ENCODE assay signal across 16 cellular contexts in genomic region chr12:64633186-64633939, GRCh38. TPM values are rescaled to one million over a fixed set of nuclear protein-coding genes. Genes with fewer than 3 reads are reported as not detected.
DNase-seq lines count a peak whose midpoint lies in the region; ATAC-seq, FAIRE-seq and TF ChIP-seq lines count a peak whose summit lies in the region.
"Had no signal": no experiment of that assay in that cellular context is flagged by ENCODE, and none has a peak within 500 bp of the region (broad histone marks: within the 10 kb centered on the region; RNA-seq: fewer than 3 reads in every experiment).

No MANE protein-coding gene starts in this region.

- peaks cover 3% of the 10 kb centered on the region for H3K9me3 Mint-ChIP-seq in activated CD4-positive, alpha-beta memory T cell treated with anti-CD3 and anti-CD28 coated beads for 36 hours

- CTCF ChIA-PET in A549 (lab: Yijun Ruan, JAX) = interaction anchor here (0.8 to 1.5 kb wide), 5 partner anchors 11 to 84 kb away, joined by 3 to 5 read pairs (median 3); no protein-coding TSS in a partner anchor
- CTCF ChIA-PET in activated CD4-positive, alpha-beta memory T cell treated with anti-CD3 and anti-CD28 coated beads for 36 hours (lab: Charles Lee) = interaction anchor here (0.9 to 1.2 kb wide), 2 partner anchors 10 to 24 kb away, joined by 3 to 4 read pairs; no protein-coding TSS in a partner anchor

- FAIRE-seq in A549 (lab: Jason Lieb, UNC) (no peak), pancreas (lab: Jason Lieb, UNC) (no peak), H54 (lab: Jason Lieb, UNC) (no peak)
- FAIRE-seq: bronchial epithelial cell had no signal

- DNase-seq in A549 (ENCODE audit: low read depth in 1 of 2, low spot score in 1 of 2) (no peak), GF-D8 (lab: John Stamatoyannopoulos, UW) (peak; percentile 18), mesenchymal stem cell (no peak), pancreas (no peak), H54 (ENCODE audit: insufficient read length, low spot score) (no peak), dedifferentiated amniotic fluid mesenchymal stem cell (ENCODE audit: extremely low spot score) (no peak), islet precursor cell (no peak)
- no peak for DNase-seq in activated CD4-positive, alpha-beta memory T cell treated with anti-CD3 and anti-CD28 coated beads for 36 hours
- DNase-seq: hippocampal formation; NCI-H2171; stimulated activated naive CD4-positive, alpha-beta T cell had no signal

- H2BK5ac ChIP-seq in mesenchymal stem cell (ENCODE audit: low read depth, low read length, poor library complexity, severe bottlenecking) = no peak overlapping the region

- TF ChIP-seq RAD21 in A549 (conservative IDR thresholded peaks at IDR 0.05 in 1 of 2, IDR thresholded peaks at IDR 0.05 in 1 of 2) = no peak

- no peak; a peak in 1 of 6 replicates for ATAC-seq in A549
- no peak for ATAC-seq in pancreas

- intact Hi-C loops in activated CD4-positive, alpha-beta memory T cell treated with anti-CD3 and anti-CD28 coated beads for 36 hours (cut with micrococcal nuclease) = no loop called here
- intact Hi-C loops in pancreas (cut with DNase I) = no loop called here

- H3K18ac ChIP-seq in mesenchymal stem cell (ENCODE audit: low read depth in 1 of 2, low read length in 2 of 2) = peak overlapping the region in 1 of 2 experiments; percentile 55

- H2AK5ac ChIP-seq in mesenchymal stem cell (ENCODE audit: low read length, severe bottlenecking) = peak overlapping the region; percentile 53

- TF ChIP-seq EP300 in A549 (IDR thresholded peaks at IDR 0.05) = no peak

- no peak overlapping the region for H3K4me3 Mint-ChIP-seq in activated CD4-positive, alpha-beta memory T cell treated with anti-CD3 and anti-CD28 coated beads for 36 hours

- no peaks in the 10 kb centered on the region for H3K36me3 ChIP-seq in mesenchymal stem cell (ENCODE audit: control insufficient read depth in 1 of 2, insufficient read depth in 2 of 2, low read depth in 1 of 2, low read length in 2 of 2)
- H3K36me3 ChIP-seq in pancreas = no peaks in the 10 kb centered on the region
- H3K36me3 ChIP-seq: Peyer's patch, prostate gland had no signal

- H2BK15ac ChIP-seq in mesenchymal stem cell (ENCODE audit: low read depth, poor library complexity, severe bottlenecking) = no peak overlapping the region

- peaks cover 68% of the 10 kb centered on the region for H3K4me1 Mint-ChIP-seq in activated CD4-positive, alpha-beta memory T cell treated with anti-CD3 and anti-CD28 coated beads for 36 hours (ENCODE audit: low read depth)

- no peak overlapping the region for H4K91ac ChIP-seq in mesenchymal stem cell (ENCODE audit: low read length)

- H3K27ac ChIP-seq in A549 (peak overlapping the region; percentile 74 to 84), mesenchymal stem cell (ENCODE audit: low read length, poor library complexity, severe bottlenecking) (peak overlapping the region; percentile 52), pancreas (peak overlapping the region in 2 of 4 donors; percentile 0 to 60)
- H3K27ac ChIP-seq: lower lobe of right lung, Peyer's patch had no signal

- peak overlapping the region; percentile 44 for H3K27ac Mint-ChIP-seq in activated CD4-positive, alpha-beta memory T cell treated with anti-CD3 and anti-CD28 coated beads for 36 hours

- H3K79me1 ChIP-seq in mesenchymal stem cell (replicated peaks; ENCODE audit: low read length, poor library complexity, severe bottlenecking) = peaks cover 24% of the 10 kb centered on the region

- no peak overlapping the region for H2BK120ac ChIP-seq in mesenchymal stem cell (ENCODE audit: low read depth, low read length)

- no peak overlapping the region for H2AFZ ChIP-seq in mesenchymal stem cell (ENCODE audit: low read depth, low read length)

- no peak overlapping the region for H3K14ac ChIP-seq in mesenchymal stem cell (ENCODE audit: low read length in 2 of 2)

- peak overlapping the region; percentile 24 to 61 for H2BK12ac ChIP-seq in mesenchymal stem cell (ENCODE audit: low read length in 2 of 2)

- no peak for TF ChIP-seq POLR2A in A549 (IDR thresholded peaks at IDR 0.05; ENCODE audit: low read length)
- TF ChIP-seq POLR2A in H54 (IDR thresholded peaks at IDR 0.05; ENCODE audit: low read depth, low read length) = no peak

- H3K4me3 ChIP-seq in A549 = no peak overlapping the region
- H3K4me3 ChIP-seq in mesenchymal stem cell (ENCODE audit: insufficient read depth in 1 of 2, low read depth in 1 of 2, low read length in 2 of 2) = no peak overlapping the region
- no peak overlapping the region for H3K4me3 ChIP-seq in pancreas
- H3K4me3 ChIP-seq: BLaER1 treated with 17β-estradiol and CSF1 and Interleukin-3, amounts not matched to agents 10 nM and 100 nM; lower lobe of right lung; Peyer's patch; prostate gland had no signal

- H3K27me3 ChIP-seq in mesenchymal stem cell (ENCODE audit: control insufficient read depth in 1 of 2, insufficient read depth in 1 of 2, low read length in 2 of 2) = no peaks in the 10 kb centered on the region
- no peaks in the 10 kb centered on the region for H3K27me3 ChIP-seq in pancreas
- H3K27me3 ChIP-seq: BLaER1 treated with 17β-estradiol and CSF1 and Interleukin-3, amounts not matched to agents 10 nM and 100 nM; Peyer's patch had no signal

- H3K9ac ChIP-seq in mesenchymal stem cell (ENCODE audit: low read length) = no peak overlapping the region
- H3K9ac ChIP-seq: BLaER1 treated with 17β-estradiol and CSF1 and Interleukin-3, amounts not matched to agents 10 nM and 100 nM had no signal

- H3K4me1 ChIP-seq in A549 = peaks cover 39% of the 10 kb centered on the region
- peaks cover 4% of the 10 kb centered on the region for H3K4me1 ChIP-seq in mesenchymal stem cell (ENCODE audit: control insufficient read depth, insufficient read depth, low read depth, low read length)
- peaks cover 0 to 15% (median 8%) of the 10 kb centered on the region in 3 donors for H3K4me1 ChIP-seq in pancreas
- H3K4me1 ChIP-seq: prostate gland had no signal

- H3K4ac ChIP-seq in mesenchymal stem cell (ENCODE audit: low read depth in 1 of 2, low read length in 2 of 2) = no peak overlapping the region

- no peaks in the 10 kb centered on the region for H3K27me3 Mint-ChIP-seq in activated CD4-positive, alpha-beta memory T cell treated with anti-CD3 and anti-CD28 coated beads for 36 hours

- H3K36me3 Mint-ChIP-seq in activated CD4-positive, alpha-beta memory T cell treated with anti-CD3 and anti-CD28 coated beads for 36 hours = peaks cover 30% of the 10 kb centered on the region

- H3K9me3 ChIP-seq in A549 (peaks cover 17% of the 10 kb centered on the region), mesenchymal stem cell (ENCODE audit: control insufficient read depth, low read length) (no peaks in the 10 kb centered on the region), pancreas (no peaks in the 10 kb centered on the region)
- H3K9me3 ChIP-seq: lower lobe of right lung, Peyer's patch, prostate gland had no signal

- POLR2A ChIA-PET in A549 (lab: Yijun Ruan, JAX) = interaction anchor here (0.6 kb wide), 1 partner anchor 21 kb away, joined by 4 read pairs; no protein-coding TSS in a partner anchor
- POLR2A ChIA-PET in activated CD4-positive, alpha-beta memory T cell treated with anti-CD3 and anti-CD28 coated beads for 36 hours (lab: Charles Lee) = interaction anchor here (0.9 kb wide), 1 partner anchor 8 kb away, joined by 4 read pairs; no protein-coding TSS in a partner anchor

- no peak overlapping the region for H3K23ac ChIP-seq in mesenchymal stem cell (ENCODE audit: low read length in 2 of 2)

- 82% methylated on average over 5 of the region's 5 CpGs for WGBS in A549 (ENCODE audit: missing lambda C conversion rate)
- 89% methylated on average over 5 of the region's 5 CpGs for whole genome bisulfite sequencing in mesenchymal stem cell
- WGBS in pancreas, 2 donors = 94 to 95% methylated on average over 5 of the region's 5 CpGs

- TF ChIP-seq CTCF in A549 (IDR thresholded peaks at IDR 0.05) (no peak), pancreas (IDR thresholded peaks at IDR 0.05) (no peak)

- peak overlapping the region; percentile 81; the same call in 2 of the 3 replicates for H3K4me2 ChIP-seq in A549
- no peak overlapping the region for H3K4me2 ChIP-seq in mesenchymal stem cell (ENCODE audit: low read length, poor library complexity, severe bottlenecking)

- no peak overlapping the region for H4K8ac ChIP-seq in mesenchymal stem cell (ENCODE audit: low read length)

TF ChIP-seq in A549, 52 proteins besides CTCF, POLR2A, EP300 and RAD21:
- TF ChIP-seq, protein P1, sequence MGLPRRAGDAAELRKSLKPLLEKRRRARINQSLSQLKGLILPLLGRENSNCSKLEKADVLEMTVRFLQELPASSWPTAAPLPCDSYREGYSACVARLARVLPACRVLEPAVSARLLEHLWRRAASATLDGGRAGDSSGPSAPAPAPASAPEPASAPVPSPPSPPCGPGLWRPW (IDR thresholded peaks at IDR 0.05) = no peak
- TF ChIP-seq FOSB (CRISPR knock-in tag; IDR thresholded peaks at IDR 0.05) (no peak), CHD2 (IDR thresholded peaks at IDR 0.05; ENCODE audit: low read length, partially characterized antibody) (no peak), KDM5A (IDR thresholded peaks at IDR 0.05) (no peak), ZC3H11A (IDR thresholded peaks at IDR 0.05) (no peak), POLR2AphosphoS2 (conservative IDR thresholded peaks at IDR 0.05; ENCODE audit: low read length) (no peak), MAX (IDR thresholded peaks at IDR 0.05) (no peak), CHD4 (IDR thresholded peaks at IDR 0.05; ENCODE audit: borderline replicate concordance) (0 out of 2 replicates have a peak, but pooled peaks have one; percentile 66)

RNA-seq across cellular contexts. Expression of gene RASSF3, which starts 23.1 kb away (rescaled TPM):
- polyA plus RNA-seq in A549 (2011; rRNA removed) (35.4 and 40.1 TPM in 2 replicates), A549 (2017; fragmentation: RNase III; extraction: RNeasy Plus Mini Kit Qiagen cat#74134 plus additional on column Dnase treatment) (19.6 to 20.5 TPM (median 19.7 TPM) in 3 replicates), pancreas (1 to 10 TPM; 5.2 to 8.6 TPM)
- 15.4 and 24.1 TPM in 2 replicates for polyA plus RNA-seq in A549 (2012; cell fraction: cytosol; rRNA removed)
- polyA plus RNA-seq in A549 (2012; cell fraction: nucleus; rRNA removed) = 9.9 and 12.2 TPM in 2 replicates
- 58.8 and 66.8 TPM in 2 replicates for polyA minus RNA-seq in A549 (2011; rRNA and poly(A)+ RNA removed)
- 10 to 100 TPM; 40.6 to 40.7 TPM for total RNA-seq in activated CD4-positive, alpha-beta memory T cell treated with anti-CD3 and anti-CD28 coated beads for 36 hours
- polyA plus RNA-seq in mesenchymal stem cell (2013, experiment 1 of 2) = 30.7 TPM
- polyA plus RNA-seq in mesenchymal stem cell (2013, experiment 2 of 2) = 32.3 TPM
- 10 to 100 TPM; 13.7 to 36.5 (median 22.6) TPM for total RNA-seq in pancreas
